In the genomic region with DNA sequence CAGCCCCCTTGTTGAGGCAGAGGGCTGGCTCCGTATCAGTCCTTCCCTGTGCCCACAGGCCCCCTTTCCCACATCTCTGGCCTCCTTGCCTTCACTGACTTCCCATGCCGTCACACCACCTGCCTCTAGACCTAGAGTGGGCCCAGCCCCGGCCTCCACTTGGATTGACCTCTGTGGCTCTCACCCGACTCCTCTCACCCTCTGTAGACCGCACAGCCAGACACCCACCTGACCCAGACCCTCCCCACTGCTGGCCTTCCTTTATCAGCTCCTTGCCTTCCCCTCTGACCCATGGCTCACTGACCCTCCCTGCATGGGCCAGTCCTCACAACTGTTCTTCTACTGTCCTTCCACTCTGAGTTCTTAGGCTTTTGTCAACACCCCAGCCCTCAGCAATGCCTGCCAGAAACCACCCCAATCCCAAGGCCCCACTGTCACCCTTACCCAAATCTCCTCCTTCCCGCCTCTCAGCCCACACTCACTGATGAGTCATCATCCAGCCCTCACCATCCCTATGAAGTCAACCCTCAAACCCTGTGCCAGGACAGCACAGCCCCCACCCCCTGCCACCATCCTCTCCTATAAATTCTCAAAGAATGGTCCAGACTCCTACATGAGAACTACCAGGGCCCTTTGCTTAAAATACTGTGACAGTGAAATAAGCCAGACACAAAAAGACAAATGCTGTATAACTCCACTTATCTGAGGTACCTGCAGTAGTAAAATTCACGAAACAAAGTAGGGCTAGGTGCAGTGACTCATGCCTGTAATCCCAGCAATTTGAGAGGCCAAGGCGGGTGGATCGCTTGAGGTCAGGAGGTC, we compare ENCODE assay signal across 9 cellular contexts. TPM values are rescaled to one million over a fixed set of nuclear protein-coding genes. Genes with fewer than 3 reads are reported as not detected.
DNase-seq lines count a peak whose midpoint lies in the region; ATAC-seq and TF ChIP-seq lines count a peak whose summit lies in the region.
"Had no signal": no experiment of that assay in that cellular context is flagged by ENCODE, and none has a peak within 500 bp of the region (broad histone marks: within the 10 kb centered on the region; RNA-seq: fewer than 3 reads in every experiment).

No MANE protein-coding gene starts in this region.

- no peaks in the 10 kb centered on the region for H3K36me3 Mint-ChIP-seq in activated T-helper 17 cell treated with anti-CD3 and anti-CD28 coated beads, Interleukin-2, amount 50 U/mL, for 72 hours (ENCODE audit: low read depth)

- H3K9me3 ChIP-seq in left ventricle myocardium inferior (replicated peaks) (no peaks in the 10 kb centered on the region), vagina (no peaks in the 10 kb centered on the region)

- no peaks in the 10 kb centered on the region for H3K9me3 Mint-ChIP-seq in activated T-helper 17 cell treated with anti-CD3 and anti-CD28 coated beads, Interleukin-2, amount 50 U/mL, for 72 hours

- ATAC-seq in left ventricle myocardium superior (peak; percentile 49), GM21367 (IDR thresholded peaks at IDR 0.05; ENCODE audit: unreplicated experiment) (no peak), GM19397 (IDR thresholded peaks at IDR 0.05; ENCODE audit: unreplicated experiment) (no peak)
- ATAC-seq in activated T-helper 17 cell treated with anti-CD3 and anti-CD28 coated beads, Interleukin-2, amount 50 U/mL, for 72 hours (replicated peaks), result no peak

- H3K36me3 ChIP-seq in left ventricle myocardium inferior (no peaks in the 10 kb centered on the region), vagina (no peaks in the 10 kb centered on the region)

- intact Hi-C loops in left ventricle myocardium superior (cut with micrococcal nuclease) (no loop called here), left ventricle myocardium inferior (cut with micrococcal nuclease) (no loop called here), vagina (cut with DNase I) (no loop called here)

- H3K27ac ChIP-seq in left ventricle myocardium inferior (replicated peaks) (no peak overlapping the region), vagina (peak overlapping the region; percentile 39)

- H3K4me1 Mint-ChIP-seq in activated T-helper 17 cell treated with anti-CD3 and anti-CD28 coated beads, Interleukin-2, amount 50 U/mL, for 72 hours, result peaks cover 7% of the 10 kb centered on the region

- H3K27ac Mint-ChIP-seq in activated T-helper 17 cell treated with anti-CD3 and anti-CD28 coated beads, Interleukin-2, amount 50 U/mL, for 72 hours, result peak overlapping the region; percentile 75

- no peak overlapping the region for H3K4me3 ChIP-seq in left ventricle myocardium inferior
- no peak overlapping the region for H3K4me3 ChIP-seq in vagina

- H3K27me3 ChIP-seq in left ventricle myocardium inferior (ENCODE audit: low read depth) (no peaks in the 10 kb centered on the region), vagina (no peaks in the 10 kb centered on the region)

- DNase-seq in left ventricle myocardium superior (no peak), left ventricle myocardium inferior (no peak), kidney tubule cell (ENCODE audit: low spot score) (peak; percentile 63), vagina (ENCODE audit: extremely low spot score in 2 of 2) (no peak), anterior cingulate cortex (lab: John Stamatoyannopoulos, UW) (no peak)
- DNase-seq: NCI-H526 treated with DMSO at 0.1 percent for 48 hours had no signal

- no peak for TF ChIP-seq POLR2A in vagina (IDR thresholded peaks at IDR 0.05)

- TF ChIP-seq CTCF in left ventricle myocardium inferior (IDR thresholded peaks at IDR 0.05; ENCODE audit: borderline replicate concordance), result no peak
- no peak for TF ChIP-seq CTCF in vagina (IDR thresholded peaks at IDR 0.05)

- H3K4me1 ChIP-seq in left ventricle myocardium inferior (no peaks in the 10 kb centered on the region), vagina (peaks cover 12% of the 10 kb centered on the region)

- H3K4me3 Mint-ChIP-seq in activated T-helper 17 cell treated with anti-CD3 and anti-CD28 coated beads, Interleukin-2, amount 50 U/mL, for 72 hours, result no peak overlapping the region

- no peaks in the 10 kb centered on the region for H3K27me3 Mint-ChIP-seq in activated T-helper 17 cell treated with anti-CD3 and anti-CD28 coated beads, Interleukin-2, amount 50 U/mL, for 72 hours

RNA-seq across cellular contexts. Expression of a gene that starts 53.4 kb away (rescaled TPM):
- total RNA-seq in left ventricle myocardium superior (not detected), left ventricle myocardium inferior (not detected), vagina (not detected)
- not detected for total RNA-seq in activated T-helper 17 cell treated with anti-CD3 and anti-CD28 coated beads, Interleukin-2, amount 50 U/mL, for 72 hours
